In the genomic region with DNA sequence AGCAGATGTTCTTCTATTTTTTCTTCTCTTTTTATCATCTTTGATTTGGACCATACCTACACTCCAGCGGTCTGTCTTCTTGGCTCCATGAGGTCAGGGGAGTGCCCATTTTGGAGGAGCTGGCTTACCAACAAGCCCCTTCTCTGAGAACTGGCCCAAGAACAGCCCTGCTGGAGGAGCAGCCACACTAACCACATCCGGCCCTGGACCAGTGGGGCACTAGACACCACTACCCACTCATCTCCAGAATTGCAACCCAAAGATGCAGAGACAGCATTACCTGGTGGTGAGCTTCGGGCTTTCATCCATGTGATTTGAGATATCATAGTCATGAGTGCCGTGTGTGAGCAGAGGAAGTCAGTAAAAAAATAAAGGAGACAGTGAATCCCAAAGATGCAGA, we compare ENCODE assay signal across 30 cellular contexts.
"Had no signal": no experiment of that assay in that cellular context is flagged by ENCODE, and none has a peak within 500 bp of the region (broad histone marks: within the 10 kb centered on the region; RNA-seq: fewer than 3 reads in every experiment).

No MANE protein-coding gene starts in this region.

- H3K4me1 Mint-ChIP-seq: activated CD4-positive, alpha-beta memory T cell treated with anti-CD3 and anti-CD28 coated beads, Interleukin-2, amount 10 ng/mL, durations not matched to agents 7 days and 5 days; activated CD4-positive, alpha-beta T cell treated with anti-CD3 and anti-CD28 coated beads for 36 hours; activated CD4-positive, alpha-beta T cell treated with anti-CD3 and anti-CD28 coated beads, Interleukin-2, amount 10 ng/mL, durations not matched to agents 24 days and 14 days; activated naive CD4-positive, alpha-beta T cell treated with anti-CD3 and anti-CD28 coated beads, Interleukin-2, amount 10 ng/mL, durations not matched to agents 7 days and 5 days; activated naive CD8-positive, alpha-beta T cell treated with anti-CD3 and anti-CD28 coated beads, Interleukin-2, amount 10 ng/mL, durations not matched to agents 7 days and 5 days; central memory CD8-positive, alpha-beta T cell; T-helper 17 cell had no signal

- H3K4me1 ChIP-seq: foreskin keratinocyte, gastrocnemius medialis, heart left ventricle had no signal

- ATAC-seq: activated CD4-positive, alpha-beta T cell treated with anti-CD3 and anti-CD28 coated beads for 36 hours; activated naive CD4-positive, alpha-beta T cell treated with anti-CD3 and anti-CD28 coated beads, Interleukin-2, amount 50 U/mL, for 72 hours; activated T-cell treated with anti-CD3 and anti-CD28 coated beads, Interleukin-2, amount 50 U/mL, for 72 hours; foreskin keratinocyte; gastrocnemius medialis; heart left ventricle; T-helper 17 cell had no signal

- H3K9me3 ChIP-seq: esophagus muscularis mucosa, gastrocnemius medialis had no signal

- H3K27ac ChIP-seq: brain microvascular endothelial cell, coronary artery, dorsolateral prefrontal cortex, esophagus muscularis mucosa, foreskin keratinocyte, gastrocnemius medialis had no signal

- H3K36me3 Mint-ChIP-seq: activated naive CD4-positive, alpha-beta T cell treated with anti-CD3 and anti-CD28 coated beads, Interleukin-2, amount 10 ng/mL, durations not matched to agents 7 days and 5 days; activated naive CD4-positive, alpha-beta T cell treated with anti-CD3 and anti-CD28 coated beads, Interleukin-2, amount 50 U/mL, for 72 hours; activated naive CD8-positive, alpha-beta T cell treated with anti-CD3 and anti-CD28 coated beads, Interleukin-2, amount 10 ng/mL, durations not matched to agents 7 days and 5 days had no signal

- H3K27me3 ChIP-seq: brain microvascular endothelial cell, esophagus muscularis mucosa, foreskin keratinocyte, gastrocnemius medialis had no signal

- H3K4me3 Mint-ChIP-seq: activated CD4-positive, alpha-beta memory T cell treated with anti-CD3 and anti-CD28 coated beads, Interleukin-2, amount 10 ng/mL, durations not matched to agents 7 days and 5 days; activated CD4-positive, alpha-beta T cell treated with anti-CD3 and anti-CD28 coated beads for 36 hours; activated CD4-positive, alpha-beta T cell treated with anti-CD3 and anti-CD28 coated beads, Interleukin-2, amount 10 ng/mL, durations not matched to agents 24 days and 14 days; activated naive CD4-positive, alpha-beta T cell treated with anti-CD3 and anti-CD28 coated beads, Interleukin-2, amount 10 ng/mL, durations not matched to agents 7 days and 5 days; activated naive CD8-positive, alpha-beta T cell treated with anti-CD3 and anti-CD28 coated beads, Interleukin-2, amount 10 ng/mL, durations not matched to agents 7 days and 5 days; activated T-cell treated with anti-CD3 and anti-CD28 coated beads, Interleukin-2, amount 50 U/mL, for 24 hours; activated T-cell treated with anti-CD3 and anti-CD28 coated beads, Interleukin-2, amount 50 U/mL, for 72 hours; central memory CD8-positive, alpha-beta T cell; dendritic cell treated with granulocyte-macrophage colony-stimulating factor and Interleukin-4, amounts not matched to agents 40 ng/mL and 50 ng/mL, for 4 days; endodermal cell; T-helper 17 cell had no signal

- H3K27me3 Mint-ChIP-seq: activated CD4-positive, alpha-beta memory T cell treated with anti-CD3 and anti-CD28 coated beads, Interleukin-2, amount 10 ng/mL, durations not matched to agents 7 days and 5 days; activated CD4-positive, alpha-beta T cell treated with anti-CD3 and anti-CD28 coated beads, Interleukin-2, amount 10 ng/mL, durations not matched to agents 24 days and 14 days; activated naive CD4-positive, alpha-beta T cell treated with anti-CD3 and anti-CD28 coated beads, Interleukin-2, amount 10 ng/mL, durations not matched to agents 7 days and 5 days had no signal

- H3K27ac Mint-ChIP-seq: activated CD4-positive, alpha-beta memory T cell treated with anti-CD3 and anti-CD28 coated beads, Interleukin-2, amount 10 ng/mL, durations not matched to agents 7 days and 5 days; activated CD4-positive, alpha-beta T cell treated with anti-CD3 and anti-CD28 coated beads for 36 hours; activated CD4-positive, alpha-beta T cell treated with anti-CD3 and anti-CD28 coated beads, Interleukin-2, amount 10 ng/mL, durations not matched to agents 24 days and 14 days; activated naive CD4-positive, alpha-beta T cell treated with anti-CD3 and anti-CD28 coated beads, Interleukin-2, amount 10 ng/mL, durations not matched to agents 7 days and 5 days; activated naive CD4-positive, alpha-beta T cell treated with anti-CD3 and anti-CD28 coated beads, Interleukin-2, amount 50 U/mL, for 72 hours; activated naive CD8-positive, alpha-beta T cell treated with anti-CD3 and anti-CD28 coated beads, Interleukin-2, amount 10 ng/mL, durations not matched to agents 7 days and 5 days; activated T-cell treated with anti-CD3 and anti-CD28 coated beads, Interleukin-2, amount 50 U/mL, for 24 hours; activated T-cell treated with anti-CD3 and anti-CD28 coated beads, Interleukin-2, amount 50 U/mL, for 72 hours; dendritic cell treated with granulocyte-macrophage colony-stimulating factor and Interleukin-4, amounts not matched to agents 40 ng/mL and 50 ng/mL, for 4 days; endodermal cell; T-helper 17 cell had no signal

- H3K4me3 ChIP-seq: coronary artery, dorsolateral prefrontal cortex, esophagus muscularis mucosa, gastrocnemius medialis, heart left ventricle had no signal

- H3K36me3 ChIP-seq: brain microvascular endothelial cell, esophagus muscularis mucosa, gastrocnemius medialis, heart left ventricle had no signal

- DNase-seq: activated CD4-positive, alpha-beta memory T cell treated with anti-CD3 and anti-CD28 coated beads, Interleukin-2, amount 10 ng/mL, durations not matched to agents 7 days and 5 days; activated CD4-positive, alpha-beta T cell treated with anti-CD3 and anti-CD28 coated beads for 36 hours; activated CD4-positive, alpha-beta T cell treated with anti-CD3 and anti-CD28 coated beads, Interleukin-2, amount 10 ng/mL, durations not matched to agents 24 days and 14 days; activated CD4-positive, CD25-positive, alpha-beta regulatory T cell; activated CD4-positive, CD25-positive, alpha-beta regulatory T cell treated with anti-CD3 and anti-CD28 coated beads, Interleukin-2, amount 50 U/mL, for 72 hours; activated CD8-positive, alpha-beta memory T cell treated with anti-CD3 and anti-CD28 coated beads, Interleukin-2, amount 50 U/mL, for 48 hours; activated gamma-delta T cell; activated naive CD4-positive, alpha-beta T cell; activated naive CD4-positive, alpha-beta T cell treated with anti-CD3 and anti-CD28 coated beads, Interleukin-2, amount 10 ng/mL, durations not matched to agents 7 days and 5 days; activated naive CD8-positive, alpha-beta T cell treated with anti-CD3 and anti-CD28 coated beads, Interleukin-2, amount 10 ng/mL, durations not matched to agents 7 days and 5 days; activated T-cell treated with anti-CD3 and anti-CD28 coated beads for 4 hours; activated T-cell treated with anti-CD3 and anti-CD28 coated beads, Interleukin-2, amount 50 U/mL, for 24 hours; activated T-cell treated with anti-CD3 and anti-CD28 coated beads, Interleukin-2, amount 50 U/mL, for 72 hours; amniotic stem cell; anterior cingulate cortex; brain microvascular endothelial cell; dorsolateral prefrontal cortex; effector memory CD4-positive, alpha-beta T cell; endodermal cell; erythroblast; foreskin keratinocyte; gastrocnemius medialis; glutamatergic neuron; heart left ventricle; T-helper 17 cell had no signal
